Comparison of ENCODE assay signal across 15 cellular contexts in the genomic region with DNA sequence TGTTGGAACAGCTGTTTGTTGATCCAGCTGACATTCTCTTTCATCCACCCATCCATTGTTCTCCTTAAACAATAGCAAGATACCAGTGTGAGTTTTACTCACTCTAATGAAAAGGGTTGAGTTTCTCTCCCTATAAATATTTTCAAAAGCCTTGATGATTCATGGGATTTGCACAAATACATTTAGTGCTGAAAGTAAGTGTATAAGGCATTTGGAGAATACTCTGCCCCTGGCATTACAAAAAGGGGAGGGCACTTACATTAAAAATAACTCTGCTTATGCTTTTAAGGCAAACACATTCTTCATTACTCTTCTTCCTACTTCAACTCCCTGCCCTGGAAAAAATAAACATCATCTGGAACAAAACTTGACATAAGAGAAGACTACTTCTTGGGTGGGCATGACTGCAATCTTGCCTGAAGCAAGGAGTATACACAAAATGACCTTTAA.
DNase-seq lines count a peak whose midpoint lies in the region; ATAC-seq lines count a peak whose summit lies in the region.
"Had no signal": no experiment of that assay in that cellular context is flagged by ENCODE, and none has a peak within 500 bp of the region (broad histone marks: within the 10 kb centered on the region; RNA-seq: fewer than 3 reads in every experiment).

No MANE protein-coding gene starts in this region.

- H3K4me1 Mint-ChIP-seq in activated T-helper 2 cell treated with anti-CD3 and anti-CD28 coated beads, Interferon-gamma antibody, Interleukin-2, Interleukin-4, amounts not matched to agents 10 μg/mL and 5 μg/mL and 100 μg/mL, durations not matched to agents 14 hours and 24 hours and 36 hours (ENCODE audit: low read depth): no peaks in the 10 kb centered on the region

- H3K9me3 Mint-ChIP-seq in activated T-helper 2 cell treated with anti-CD3 and anti-CD28 coated beads, Interferon-gamma antibody, Interleukin-2, Interleukin-4, amounts not matched to agents 10 μg/mL and 5 μg/mL and 100 μg/mL, durations not matched to agents 14 hours and 24 hours and 36 hours: peaks cover 12% of the 10 kb centered on the region

- no peaks in the 10 kb centered on the region for H3K27me3 Mint-ChIP-seq in activated T-helper 2 cell treated with anti-CD3 and anti-CD28 coated beads, Interferon-gamma antibody, Interleukin-2, Interleukin-4, amounts not matched to agents 10 μg/mL and 5 μg/mL and 100 μg/mL, durations not matched to agents 14 hours and 24 hours and 36 hours (ENCODE audit: low read depth)

- no peaks in the 10 kb centered on the region for H3K36me3 Mint-ChIP-seq in activated T-helper 2 cell treated with anti-CD3 and anti-CD28 coated beads, Interferon-gamma antibody, Interleukin-2, Interleukin-4, amounts not matched to agents 10 μg/mL and 5 μg/mL and 100 μg/mL, durations not matched to agents 14 hours and 24 hours and 36 hours (ENCODE audit: low read depth)

- DNase-seq in DMS53 treated with DMSO at 0.1 percent for 48 hours (lab: John Stamatoyannopoulos, UW; ENCODE audit: unreplicated experiment): peak; percentile 39
- DNase-seq in LHCN-M2 (ENCODE audit: low read depth): peak; percentile 77
- DNase-seq in amniotic stem cell (lab: John Stamatoyannopoulos, UW): peak; percentile 34
- DNase-seq in lung microvascular endothelial cell (ENCODE audit: low read depth in 2 of 2): peak; percentile 60 to 71
- DNase-seq in activated T-helper 2 cell treated with anti-CD3 and anti-CD28 coated beads, Interferon-gamma antibody, Interleukin-2, Interleukin-4, amounts not matched to agents 10 μg/mL and 5 μg/mL and 100 μg/mL, durations not matched to agents 14 hours and 24 hours and 36 hours (ENCODE audit: low spot score): no peak
- DNase-seq in DMS79 (lab: John Stamatoyannopoulos, UW): no peak
- DNase-seq: activated CD4-positive, alpha-beta T cell treated with anti-CD3 and anti-CD28 coated beads for 4 hours; activated naive CD4-positive, alpha-beta T cell treated with Interleukin-2 at 50 U/mL for 16 hours; left cardiac atrium; pancreas; SJCRH30; T-helper 9 cell; thyroid gland had no signal

- intact Hi-C loops in activated T-helper 2 cell treated with anti-CD3 and anti-CD28 coated beads, Interferon-gamma antibody, Interleukin-2, Interleukin-4, amounts not matched to agents 10 μg/mL and 5 μg/mL and 100 μg/mL, durations not matched to agents 14 hours and 24 hours and 36 hours (cut with micrococcal nuclease): no loop called here

- ATAC-seq in GM21619 (IDR thresholded peaks at IDR 0.05; ENCODE audit: unreplicated experiment): no peak
- ATAC-seq in HG02623 (IDR thresholded peaks at IDR 0.05; ENCODE audit: unreplicated experiment): no peak
- ATAC-seq: left cardiac atrium, pancreas had no signal

- H3K4me3 Mint-ChIP-seq in activated T-helper 2 cell treated with anti-CD3 and anti-CD28 coated beads, Interferon-gamma antibody, Interleukin-2, Interleukin-4, amounts not matched to agents 10 μg/mL and 5 μg/mL and 100 μg/mL, durations not matched to agents 14 hours and 24 hours and 36 hours (ENCODE audit: low read depth): no peak overlapping the region

- no peak overlapping the region for H3K27ac Mint-ChIP-seq in activated T-helper 2 cell treated with anti-CD3 and anti-CD28 coated beads, Interferon-gamma antibody, Interleukin-2, Interleukin-4, amounts not matched to agents 10 μg/mL and 5 μg/mL and 100 μg/mL, durations not matched to agents 14 hours and 24 hours and 36 hours

Comparison
In these comparisons a context has a peak if more than half of its experiments do, and no peak if none do; other contexts are left out.
1. DNase-seq: peak in DMS53 treated with DMSO at 0.1 percent for 48 hours (single experiment), LHCN-M2 (single experiment), amniotic stem cell (single experiment) and lung microvascular endothelial cell (2 of 2); none in activated T-helper 2 cell treated with anti-CD3 and anti-CD28 coated beads, Interferon-gamma antibody, Interleukin-2, Interleukin-4, amounts not matched to agents 10 μg/mL and 5 μg/mL and 100 μg/mL, durations not matched to agents 14 hours and 24 hours and 36 hours (single experiment) and DMS79 (single experiment).